Comparison of ENCODE assay signal across 22 cellular contexts in genomic region chr3:51945031-51945840, GRCh38. TPM values are rescaled to one million over a fixed set of nuclear protein-coding genes. Genes with fewer than 3 reads are reported as not detected.
"Had no signal": no experiment of that assay in that cellular context is flagged by ENCODE, and none has a peak within 500 bp of the region (broad histone marks: within the 10 kb centered on the region; RNA-seq: fewer than 3 reads in every experiment).

No MANE protein-coding gene starts in this region.

- H3K27ac ChIP-seq: body of pancreas, dorsolateral prefrontal cortex, neural progenitor cell, ovary, SK-N-MC had no signal

- ATAC-seq: activated CD4-positive, alpha-beta T cell treated with anti-CD3 and anti-CD28 coated beads for 36 hours; activated CD8-positive, alpha-beta memory T cell treated with anti-CD3 and anti-CD28 coated beads, Interleukin-2, amount 10 ng/mL, durations not matched to agents 7 days and 5 days; body of pancreas; left ventricle myocardium superior; sciatic nerve had no signal

- H3K27me3 ChIP-seq: body of pancreas, dorsolateral prefrontal cortex, ovary had no signal

- H3K36me3 Mint-ChIP-seq: neural progenitor cell had no signal

- H3K27ac Mint-ChIP-seq: activated CD4-positive, alpha-beta memory T cell treated with anti-CD3 and anti-CD28 coated beads, Interleukin-2, amount 10 ng/mL, durations not matched to agents 7 days and 5 days; activated CD4-positive, alpha-beta T cell treated with anti-CD3 and anti-CD28 coated beads for 36 hours; activated CD8-positive, alpha-beta memory T cell treated with anti-CD3 and anti-CD28 coated beads, Interleukin-2, amount 10 ng/mL, durations not matched to agents 7 days and 5 days; activated naive CD8-positive, alpha-beta T cell; memory B cell; neural progenitor cell had no signal

- H3K9me3 Mint-ChIP-seq: activated CD4-positive, alpha-beta memory T cell treated with anti-CD3 and anti-CD28 coated beads, Interleukin-2, amount 10 ng/mL, durations not matched to agents 7 days and 5 days; memory B cell; neural progenitor cell had no signal

- H3K4me3 ChIP-seq: body of pancreas, dorsolateral prefrontal cortex, neural progenitor cell, ovary, SK-N-MC had no signal

- H3K36me3 ChIP-seq: neural progenitor cell, ovary had no signal

- FAIRE-seq: colon had no signal

- H3K4me3 Mint-ChIP-seq: activated CD4-positive, alpha-beta memory T cell treated with anti-CD3 and anti-CD28 coated beads, Interleukin-2, amount 10 ng/mL, durations not matched to agents 7 days and 5 days; activated CD4-positive, alpha-beta T cell treated with anti-CD3 and anti-CD28 coated beads for 36 hours; activated CD8-positive, alpha-beta memory T cell treated with anti-CD3 and anti-CD28 coated beads, Interleukin-2, amount 10 ng/mL, durations not matched to agents 7 days and 5 days; activated naive CD8-positive, alpha-beta T cell; memory B cell; neural progenitor cell had no signal

- H3K9ac ChIP-seq: neural progenitor cell had no signal

- DNase-seq: activated CD4-positive, alpha-beta memory T cell treated with anti-CD3 and anti-CD28 coated beads, Interleukin-2, amount 10 ng/mL, durations not matched to agents 7 days and 5 days; activated CD4-positive, alpha-beta T cell treated with anti-CD3 and anti-CD28 coated beads for 36 hours; activated CD8-positive, alpha-beta memory T cell treated with anti-CD3 and anti-CD28 coated beads, Interleukin-2, amount 10 ng/mL, durations not matched to agents 7 days and 5 days; activated gamma-delta T cell treated with Interleukin-2 at 50 U/mL for 16 hours; amygdala; caudate nucleus; foreskin melanocyte; kidney glomerular epithelial cell; left ventricle myocardium superior; stimulated activated naive CD4-positive, alpha-beta T cell had no signal

- H3K9me3 ChIP-seq: body of pancreas, ovary had no signal

RNA-seq across cellular contexts. Expression of gene GPR62, which starts 9.9 kb away (rescaled TPM):
- total RNA-seq: activated CD4-positive, alpha-beta memory T cell treated with anti-CD3 and anti-CD28 coated beads, Interleukin-2, amount 10 ng/mL, durations not matched to agents 7 days and 5 days; activated CD4-positive, alpha-beta T cell treated with anti-CD3 and anti-CD28 coated beads for 36 hours; activated CD8-positive, alpha-beta memory T cell treated with anti-CD3 and anti-CD28 coated beads, Interleukin-2, amount 10 ng/mL, durations not matched to agents 7 days and 5 days; body of pancreas; epithelial cell of proximal tubule; T-helper 2 cell treated with Interferon-gamma antibody and Interleukin-4, amounts not matched to agents 100 ng/mL and 5 ng/mL, for 36 hours had no signal
- polyA plus RNA-seq: fibroblast of lung had no signal
